In the genomic region with DNA sequence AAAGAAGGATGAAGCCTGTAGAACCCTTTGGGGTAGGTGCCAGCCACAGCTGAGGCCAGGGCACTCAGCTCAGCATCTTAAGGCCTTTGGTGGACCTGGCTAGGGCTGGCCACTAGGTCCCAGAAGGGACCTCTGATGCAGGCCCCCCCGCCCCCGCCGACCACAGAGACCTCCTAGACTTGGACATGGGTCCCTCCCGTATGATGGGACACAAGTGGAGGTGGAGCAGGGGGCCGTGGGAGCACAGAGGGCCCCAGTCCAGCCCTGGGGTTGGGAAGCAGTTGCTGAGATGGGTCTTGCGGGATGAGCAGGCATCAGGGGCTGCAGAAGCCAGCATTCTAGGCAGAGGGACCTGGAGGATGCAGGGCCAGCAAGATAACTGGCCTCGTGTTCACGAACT, we compare ENCODE assay signal across 17 cellular contexts. TPM values are rescaled to one million over a fixed set of nuclear protein-coding genes. Genes with fewer than 3 reads are reported as not detected.
DNase-seq lines count a peak whose midpoint lies in the region; ATAC-seq and TF ChIP-seq lines count a peak whose summit lies in the region.
"Had no signal": no experiment of that assay in that cellular context is flagged by ENCODE, and none has a peak within 500 bp of the region (broad histone marks: within the 10 kb centered on the region; RNA-seq: fewer than 3 reads in every experiment).

No MANE protein-coding gene starts in this region.

- H3K4me1 Mint-ChIP-seq in endothelial cell (ENCODE audit: unreplicated experiment) (peaks cover 23% of the 10 kb centered on the region), type B pancreatic cell (ENCODE audit: unreplicated experiment) (peaks cover 41% of the 10 kb centered on the region)

- TF ChIP-seq CTCF in right atrium auricular region (IDR thresholded peaks at IDR 0.05), result no peak
- TF ChIP-seq CTCF in endothelial cell (IDR thresholded peaks at IDR 0.05; ENCODE audit: unreplicated experiment), result no peak
- TF ChIP-seq CTCF in type B pancreatic cell (conservative IDR thresholded peaks at IDR 0.05), result no peak

- H3K36me3 Mint-ChIP-seq in endothelial cell (ENCODE audit: low read depth, unreplicated experiment) (peaks cover 33% of the 10 kb centered on the region), type B pancreatic cell (peaks cover 33% of the 10 kb centered on the region)

- no peaks in the 10 kb centered on the region for H3K9me3 ChIP-seq in right atrium auricular region
- H3K9me3 ChIP-seq: SJCRH30 had no signal

- H3K4me3 Mint-ChIP-seq in endothelial cell (ENCODE audit: unreplicated experiment), result peak overlapping the region; percentile 64
- peak overlapping the region; percentile 48 for H3K4me3 Mint-ChIP-seq in type B pancreatic cell
- H3K4me3 Mint-ChIP-seq: GM23338 had no signal

- H3K27ac Mint-ChIP-seq in endothelial cell (ENCODE audit: unreplicated experiment) (no peak overlapping the region), type B pancreatic cell (no peak overlapping the region)
- H3K27ac Mint-ChIP-seq: GM23338 had no signal

- no peaks in the 10 kb centered on the region for H3K9me3 Mint-ChIP-seq in endothelial cell (ENCODE audit: unreplicated experiment)
- H3K9me3 Mint-ChIP-seq in type B pancreatic cell, result no peaks in the 10 kb centered on the region
- H3K9me3 Mint-ChIP-seq: CD8-positive, alpha-beta memory T cell; GM23338 had no signal

- no peak overlapping the region for H3K4me3 ChIP-seq in right atrium auricular region
- H3K4me3 ChIP-seq: GM23338, SJCRH30 had no signal

- peaks cover 16% of the 10 kb centered on the region for H3K36me3 ChIP-seq in right atrium auricular region

- no peak for ATAC-seq in Right ventricle myocardium superior (ENCODE audit: poor library complexity)
- ATAC-seq: GM23338, HCT116 had no signal

- H3K27me3 ChIP-seq in right atrium auricular region, result no peaks in the 10 kb centered on the region
- H3K27me3 ChIP-seq: SJCRH30 had no signal

- DNase-seq in Right ventricle myocardium superior (peak; percentile 31), right atrium auricular region (ENCODE audit: low spot score) (no peak), endothelial cell (ENCODE audit: low spot score) (no peak), type B pancreatic cell (ENCODE audit: extremely low spot score, unreplicated experiment) (peak; percentile 68), DMS153 (lab: John Stamatoyannopoulos, UW) (no peak)
- no peak for DNase-seq in stimulated activated CD4-positive, alpha-beta T cell treated with anti-CD3 and anti-CD28 coated beads, Interleukin-4, amount 100 ng/mL, for 1 hour
- DNase-seq: C1 segment of cervical spinal cord; CD8-positive, alpha-beta memory T cell; DMS79; NCI-H1105; NCI-H1694; NCI-H2081 treated with DMSO at 0.1 percent for 48 hours; NCI-H510A treated with DMSO at 0.1 percent for 48 hours; NCI-H774; SJCRH30 had no signal

- peaks cover 0 to 24% of the 10 kb centered on the region in 2 donors for H3K4me1 ChIP-seq in right atrium auricular region

- H3K27me3 Mint-ChIP-seq in endothelial cell (ENCODE audit: unreplicated experiment) (peaks cover 19% of the 10 kb centered on the region), type B pancreatic cell (no peaks in the 10 kb centered on the region)

- intact Hi-C loops in Right ventricle myocardium superior (cut with DNase I), result no loop called here

- no peak overlapping the region for H3K27ac ChIP-seq in right atrium auricular region
- H3K27ac ChIP-seq: SJCRH30 had no signal

RNA-seq across cellular contexts. Expression of a gene that starts 3.2 kb away (rescaled TPM):
- total RNA-seq in Right ventricle myocardium superior (34.3 TPM), right atrium auricular region (10 to 100 TPM; 33.0 to 48.5 TPM), endothelial cell (ENCODE audit: unreplicated experiment) (35.4 TPM), type B pancreatic cell (ENCODE audit: low replicate concordance) (44.3 and 54.8 TPM in 2 replicates)

RNA-seq across cellular contexts. Expression of a gene that starts 7.5 kb away (rescaled TPM):
- total RNA-seq in Right ventricle myocardium superior (80.9 TPM), right atrium auricular region (100 to 1,000 TPM; 108 to 154 TPM), endothelial cell (ENCODE audit: unreplicated experiment) (94.5 TPM), type B pancreatic cell (ENCODE audit: low replicate concordance) (115 and 135 TPM in 2 replicates)

RNA-seq across cellular contexts. Expression of a gene that starts 9.2 kb away (rescaled TPM):
- total RNA-seq in Right ventricle myocardium superior, result 0.86 TPM
- 1 to 10 TPM; 1.6 to 2.0 TPM for total RNA-seq in right atrium auricular region
- 4.2 TPM for total RNA-seq in endothelial cell (ENCODE audit: unreplicated experiment)
- 14.9 and 15.6 TPM in 2 replicates for total RNA-seq in type B pancreatic cell (ENCODE audit: low replicate concordance)

RNA-seq across cellular contexts. Expression of a gene that starts 12.4 kb away (rescaled TPM):
- total RNA-seq in Right ventricle myocardium superior, result 16.2 TPM
- 10 to 100 TPM; 20.5 to 23.0 TPM for total RNA-seq in right atrium auricular region
- 17.1 TPM for total RNA-seq in endothelial cell (ENCODE audit: unreplicated experiment)
- total RNA-seq in type B pancreatic cell (ENCODE audit: low replicate concordance), result 25.7 and 30.2 TPM in 2 replicates

RNA-seq across cellular contexts. Expression of a gene that starts 35.5 kb away (rescaled TPM):
- total RNA-seq in Right ventricle myocardium superior (58.8 TPM), right atrium auricular region (10 to 100 TPM; 25.9 to 28.1 TPM), endothelial cell (ENCODE audit: unreplicated experiment) (31.5 TPM), type B pancreatic cell (ENCODE audit: low replicate concordance) (31.5 and 39.4 TPM in 2 replicates)

Comparison
In these comparisons a context has a peak if more than half of its experiments do, and no peak if none do; other contexts are left out.
1. DNase-seq: peak in Right ventricle myocardium superior (single experiment) and type B pancreatic cell (single experiment); none in right atrium auricular region (single experiment), endothelial cell (single experiment), DMS153 (single experiment) and stimulated activated CD4-positive, alpha-beta T cell treated with anti-CD3 and anti-CD28 coated beads, Interleukin-4, amount 100 ng/mL, for 1 hour (single experiment).